In genomic region chr5:18699681-18700080, GRCh38 we compare ENCODE assay signal across 25 cellular contexts.
"Had no signal": no experiment of that assay in that cellular context is flagged by ENCODE, and none has a peak within 500 bp of the region (broad histone marks: within the 10 kb centered on the region; RNA-seq: fewer than 3 reads in every experiment).

No MANE protein-coding gene starts in this region.

- H3K36me3 ChIP-seq: lower lobe of right lung, pancreas, right atrium auricular region, uterus had no signal

- H3K4me2 ChIP-seq: hepatocyte had no signal

- H3K79me2 ChIP-seq: hepatocyte had no signal

- ATAC-seq: activated CD4-positive, CD25-positive, alpha-beta regulatory T cell treated with anti-CD3 and anti-CD28 coated beads, Interleukin-2, amount 50 U/mL, for 24 hours; activated T-cell treated with anti-CD3 and anti-CD28 coated beads, Interleukin-2, amount 50 U/mL, for 72 hours; esophagus mucosa; left lobe of liver; lower lobe of right lung; pancreas; psoas muscle; stimulated activated effector memory CD8-positive, alpha-beta T cell treated with anti-CD3 and anti-CD28 coated beads, Interleukin-12 subunit alpha, Interleukin-12 subunit beta, amount 100 ng/mL, for 72 hours had no signal

- H3K27ac Mint-ChIP-seq: activated CD4-positive, alpha-beta memory T cell treated with anti-CD3 and anti-CD28 coated beads, Interleukin-2, amount 10 ng/mL, durations not matched to agents 7 days and 5 days; activated naive CD4-positive, alpha-beta T cell treated with anti-CD3 and anti-CD28 coated beads, Interleukin-2, amount 10 ng/mL, durations not matched to agents 7 days and 5 days; activated T-cell treated with anti-CD3 and anti-CD28 coated beads, Interleukin-2, amount 50 U/mL, for 72 hours; nephron progenitor cell; stimulated activated effector memory CD8-positive, alpha-beta T cell treated with anti-CD3 and anti-CD28 coated beads, Interleukin-12 subunit alpha, Interleukin-12 subunit beta, amount 100 ng/mL, for 72 hours had no signal

- H3K27me3 ChIP-seq: hepatocyte, right atrium auricular region, testis, uterus had no signal

- DNase-seq: activated CD4-positive, alpha-beta memory T cell treated with anti-CD3 and anti-CD28 coated beads, Interleukin-2, amount 10 ng/mL, durations not matched to agents 7 days and 5 days; activated CD4-positive, alpha-beta T cell treated with anti-CD3 and anti-CD28 coated beads, Interleukin-2, amount 10 ng/mL, durations not matched to agents 24 days and 14 days; activated effector memory CD4-positive, alpha-beta T cell treated with anti-CD3 and anti-CD28 coated beads, Interleukin-2, amount 50 U/mL, for 16 hours; activated naive CD4-positive, alpha-beta T cell treated with anti-CD3 and anti-CD28 coated beads, Interleukin-2, amount 10 ng/mL, durations not matched to agents 7 days and 5 days; activated T-cell treated with anti-CD3 and anti-CD28 coated beads, Interleukin-2, amount 50 U/mL, for 72 hours; anterior cingulate cortex; effector memory CD4-positive, alpha-beta T cell; foreskin melanocyte; immature natural killer cell; lower lobe of right lung; nephron progenitor cell; pancreas; psoas muscle; stimulated activated CD4-positive, alpha-beta T cell treated with anti-CD3 and anti-CD28 coated beads, Interleukin-1b, Interleukin-23, amount 100 ng/mL, for 48 hours; testis; trophoblast cell; uterus had no signal

- H3K36me3 Mint-ChIP-seq: activated naive CD4-positive, alpha-beta T cell treated with anti-CD3 and anti-CD28 coated beads, Interleukin-2, amount 10 ng/mL, durations not matched to agents 7 days and 5 days; brain; immature natural killer cell; stimulated activated effector memory CD8-positive, alpha-beta T cell treated with anti-CD3 and anti-CD28 coated beads, Interleukin-12 subunit alpha, Interleukin-12 subunit beta, amount 100 ng/mL, for 72 hours had no signal

- H3K9me3 ChIP-seq: lower lobe of right lung, pancreas, psoas muscle, right atrium auricular region, testis, uterus had no signal

- H3K27ac ChIP-seq: hepatocyte, lower lobe of right lung, pancreas, psoas muscle, right atrium auricular region, testis, uterus, VCaP had no signal

- H3K4me3 Mint-ChIP-seq: activated CD4-positive, alpha-beta memory T cell treated with anti-CD3 and anti-CD28 coated beads, Interleukin-2, amount 10 ng/mL, durations not matched to agents 7 days and 5 days; activated naive CD4-positive, alpha-beta T cell treated with anti-CD3 and anti-CD28 coated beads, Interleukin-2, amount 10 ng/mL, durations not matched to agents 7 days and 5 days; brain; nephron progenitor cell had no signal

- H2AFZ ChIP-seq: hepatocyte had no signal

- H3K4me3 ChIP-seq: hepatocyte, lower lobe of right lung, pancreas, psoas muscle, right atrium auricular region, testis, uterus had no signal

- H3K27me3 Mint-ChIP-seq: activated CD4-positive, alpha-beta memory T cell treated with anti-CD3 and anti-CD28 coated beads, Interleukin-2, amount 10 ng/mL, durations not matched to agents 7 days and 5 days; activated CD4-positive, alpha-beta T cell treated with anti-CD3 and anti-CD28 coated beads, Interleukin-2, amount 10 ng/mL, durations not matched to agents 24 days and 14 days; activated naive CD4-positive, alpha-beta T cell treated with anti-CD3 and anti-CD28 coated beads, Interleukin-2, amount 10 ng/mL, durations not matched to agents 7 days and 5 days; brain had no signal

- H3K9me3 Mint-ChIP-seq: activated CD4-positive, alpha-beta memory T cell treated with anti-CD3 and anti-CD28 coated beads, Interleukin-2, amount 10 ng/mL, durations not matched to agents 7 days and 5 days; activated CD4-positive, alpha-beta T cell treated with anti-CD3 and anti-CD28 coated beads, Interleukin-2, amount 10 ng/mL, durations not matched to agents 24 days and 14 days; activated naive CD4-positive, alpha-beta T cell treated with anti-CD3 and anti-CD28 coated beads, Interleukin-2, amount 10 ng/mL, durations not matched to agents 7 days and 5 days; activated T-cell treated with anti-CD3 and anti-CD28 coated beads, Interleukin-2, amount 50 U/mL, for 72 hours; brain; immature natural killer cell; nephron progenitor cell; stimulated activated effector memory CD8-positive, alpha-beta T cell treated with anti-CD3 and anti-CD28 coated beads, Interleukin-12 subunit alpha, Interleukin-12 subunit beta, amount 100 ng/mL, for 72 hours had no signal

- H3K4me1 ChIP-seq: lower lobe of right lung, pancreas, psoas muscle, right atrium auricular region, testis, uterus had no signal
